Comparison of ENCODE assay signal across 26 cellular contexts in genomic region chr1:115613767-115614166, GRCh38.
"Had no signal": no experiment of that assay in that cellular context is flagged by ENCODE, and none has a peak within 500 bp of the region (broad histone marks: within the 10 kb centered on the region; RNA-seq: fewer than 3 reads in every experiment).

No MANE protein-coding gene starts in this region.

- H3K4me1 Mint-ChIP-seq: mesothelial cell of epicardium, naive B cell had no signal

- H3K9me3 Mint-ChIP-seq: dendritic cell treated with granulocyte-macrophage colony-stimulating factor and Interleukin-4, amounts not matched to agents 40 ng/mL and 50 ng/mL, for 4 days; effector memory CD8-positive, alpha-beta T cell had no signal

- H3K9me3 ChIP-seq: colonic mucosa, esophagus squamous epithelium, gastrocnemius medialis, heart right ventricle, left lung, lower lobe of right lung, mucosa of descending colon had no signal

- H3K36me3 ChIP-seq: colonic mucosa, esophagus squamous epithelium, gastrocnemius medialis, heart right ventricle, left lung, lower lobe of right lung had no signal

- H3K27ac ChIP-seq: colonic mucosa, epithelial cell of prostate, esophagus squamous epithelium, gastrocnemius medialis, heart right ventricle, left lung, lower lobe of right lung had no signal

- DNase-seq: colonic mucosa; effector CD8-positive, alpha-beta T cell; effector memory CD8-positive, alpha-beta T cell; endodermal cell; erythroblast; esophagus squamous epithelium; foreskin fibroblast; foreskin melanocyte; gastrocnemius medialis; glutamatergic neuron; head of caudate nucleus; heart right ventricle; hippocampal formation; islet precursor cell; kidney; kidney glomerular epithelial cell; left lung; left ventricle myocardium superior; lower lobe of right lung; mesenchymal stem cell; mucosa of descending colon; naive B cell had no signal

- H3K27ac Mint-ChIP-seq: dendritic cell treated with granulocyte-macrophage colony-stimulating factor and Interleukin-4, amounts not matched to agents 40 ng/mL and 50 ng/mL, for 4 days; effector memory CD8-positive, alpha-beta T cell; endodermal cell; mesothelial cell of epicardium; naive B cell had no signal

- H3K4me1 ChIP-seq: colonic mucosa, gastrocnemius medialis, left lung, lower lobe of right lung had no signal

- ATAC-seq: effector memory CD8-positive, alpha-beta T cell; esophagus mucosa; gastrocnemius medialis; heart right ventricle; left lung; left ventricle myocardium superior; lower lobe of right lung; mucosa of descending colon had no signal

- H3K36me3 Mint-ChIP-seq: mesothelial cell of epicardium, naive B cell had no signal

- H3K4me3 ChIP-seq: colonic mucosa, esophagus squamous epithelium, gastrocnemius medialis, heart right ventricle, left lung, lower lobe of right lung, mucosa of descending colon had no signal

- H3K27me3 ChIP-seq: colonic mucosa, esophagus squamous epithelium, gastrocnemius medialis, heart right ventricle, left lung had no signal

- H3K4me3 Mint-ChIP-seq: dendritic cell treated with granulocyte-macrophage colony-stimulating factor and Interleukin-4, amounts not matched to agents 40 ng/mL and 50 ng/mL, for 4 days; effector memory CD8-positive, alpha-beta T cell; endodermal cell; mesothelial cell of epicardium; naive B cell had no signal
